Comparison of ENCODE assay signal across 8 cellular contexts in the genomic region with DNA sequence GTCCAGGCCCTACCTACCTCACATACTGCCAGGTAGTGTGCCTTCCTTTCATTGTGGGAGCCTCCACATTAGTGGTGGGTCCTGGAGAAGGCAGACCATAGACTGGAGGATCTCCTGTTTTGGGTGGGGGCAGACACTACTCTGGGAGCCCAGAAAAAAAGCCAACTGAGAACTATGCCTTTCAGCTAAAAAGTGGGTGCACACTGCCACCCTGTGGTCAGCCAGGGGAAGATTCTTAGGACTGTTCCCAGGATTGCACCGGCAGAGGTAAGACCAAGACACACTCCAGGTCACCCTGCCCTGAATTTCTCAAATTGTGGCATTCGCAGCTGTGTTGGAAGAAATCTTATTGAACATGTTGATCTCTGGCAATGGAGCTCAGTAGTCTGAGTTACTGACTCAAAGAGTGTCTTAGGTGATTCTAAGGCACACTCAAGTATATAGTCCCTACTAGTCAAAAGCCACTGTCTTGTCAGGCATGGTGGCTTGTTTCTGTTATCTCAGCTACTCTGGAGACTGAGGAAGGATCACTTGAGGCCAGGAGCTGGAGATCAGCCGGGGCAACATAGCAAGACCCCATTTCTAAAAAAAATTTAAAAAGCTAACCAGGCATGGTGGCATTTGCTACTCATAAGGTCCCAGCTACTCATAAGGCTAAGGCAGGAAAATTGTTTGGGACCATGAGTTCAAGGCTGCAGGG. TPM values are rescaled to one million over a fixed set of nuclear protein-coding genes. Genes with fewer than 3 reads are reported as not detected.
DNase-seq lines count a peak whose midpoint lies in the region; ATAC-seq and TF ChIP-seq lines count a peak whose summit lies in the region.

No MANE protein-coding gene starts in this region.

- intact Hi-C loops in naive thymus-derived CD4-positive, alpha-beta T cell (cut with micrococcal nuclease) = loop anchor here (1.0 to 10.0 kb wide), 10 partner anchors 22 to 971 kb away; a partner anchor contains a TSS

- peak overlapping the region in 3 of 9 donors; percentile 22 to 29 (median 23) for H3K27ac Mint-ChIP-seq in naive thymus-derived CD4-positive, alpha-beta T cell
- H3K27ac Mint-ChIP-seq in stimulated activated naive CD8-positive, alpha-beta T cell treated with anti-CD3 and anti-CD28 coated beads, Interleukin-15, Interleukin-2, amounts not matched to agents 100 ng/mL and 50 ng/mL, for 24 hours = no peak overlapping the region

- peak; percentile 32 for ATAC-seq in HG03196 (IDR thresholded peaks at IDR 0.05; ENCODE audit: unreplicated experiment)
- peak; percentile 44 for ATAC-seq in naive thymus-derived CD4-positive, alpha-beta T cell
- no peak for ATAC-seq in GM21576 (IDR thresholded peaks at IDR 0.05; ENCODE audit: unreplicated experiment)

- peaks cover 33 to 59% (median 43%) of the 10 kb centered on the region in 7 donors for H3K4me1 Mint-ChIP-seq in naive thymus-derived CD4-positive, alpha-beta T cell
- H3K4me1 Mint-ChIP-seq in stimulated activated naive CD8-positive, alpha-beta T cell treated with anti-CD3 and anti-CD28 coated beads, Interleukin-15, Interleukin-2, amounts not matched to agents 100 ng/mL and 50 ng/mL, for 24 hours (ENCODE audit: low read depth) = peaks cover 43% of the 10 kb centered on the region

- no peaks in the 10 kb centered on the region for H3K9me3 ChIP-seq in naive thymus-derived CD4-positive, alpha-beta T cell (ENCODE audit: control insufficient read depth in 2 of 3, low read length in 3 of 3)

- H3K27me3 ChIP-seq in naive thymus-derived CD4-positive, alpha-beta T cell (ENCODE audit: control insufficient read depth in 2 of 2, insufficient read depth in 2 of 2, low read length in 2 of 2) = peaks cover 0 to 5% of the 10 kb centered on the region in 2 donors

- H3K4me3 ChIP-seq in epithelial cell of proximal tubule (ENCODE audit: low read depth, low read length) = no peak overlapping the region
- H3K4me3 ChIP-seq in naive thymus-derived CD4-positive, alpha-beta T cell (ENCODE audit: low read length) = no peak overlapping the region

- peaks cover 0 to 2% (median 0%) of the 10 kb centered on the region in 11 donors for H3K9me3 Mint-ChIP-seq in naive thymus-derived CD4-positive, alpha-beta T cell
- no peaks in the 10 kb centered on the region for H3K9me3 Mint-ChIP-seq in stimulated activated naive CD8-positive, alpha-beta T cell treated with anti-CD3 and anti-CD28 coated beads, Interleukin-15, Interleukin-2, amounts not matched to agents 100 ng/mL and 50 ng/mL, for 24 hours

- peaks cover 0 to 8% (median 3%) of the 10 kb centered on the region in 5 donors for H3K36me3 Mint-ChIP-seq in naive thymus-derived CD4-positive, alpha-beta T cell
- peaks cover 22% of the 10 kb centered on the region for H3K36me3 Mint-ChIP-seq in stimulated activated naive CD8-positive, alpha-beta T cell treated with anti-CD3 and anti-CD28 coated beads, Interleukin-15, Interleukin-2, amounts not matched to agents 100 ng/mL and 50 ng/mL, for 24 hours (ENCODE audit: low read depth)

- no peak overlapping the region for H3K27ac ChIP-seq in naive thymus-derived CD4-positive, alpha-beta T cell (ENCODE audit: low read depth, low read length)

- POLR2A ChIA-PET in naive thymus-derived CD4-positive, alpha-beta T cell (lab: Charles Lee) = interaction anchor here (0.9 to 7.0 kb wide), 10 partner anchors 9 to 229 kb away, joined by 3 to 99 read pairs (median 6); a partner anchor contains a TSS

- peak; percentile 87 for TF ChIP-seq CTCF in epithelial cell of proximal tubule (conservative IDR thresholded peaks at IDR 0.05; ENCODE audit: low read depth, low read length)

- peaks cover 25 to 27% of the 10 kb centered on the region in 2 donors for H3K4me1 ChIP-seq in naive thymus-derived CD4-positive, alpha-beta T cell (ENCODE audit: control insufficient read depth in 2 of 2, insufficient read depth in 2 of 2, low read length in 2 of 2)

- H3K36me3 ChIP-seq in naive thymus-derived CD4-positive, alpha-beta T cell (ENCODE audit: control insufficient read depth in 2 of 3, insufficient read depth in 3 of 3, low read length in 3 of 3) = peaks cover 0 to 13% (median 0%) of the 10 kb centered on the region in 3 experiments

- H3K27me3 Mint-ChIP-seq in naive thymus-derived CD4-positive, alpha-beta T cell = peaks cover 5 to 23% (median 18%) of the 10 kb centered on the region in 5 donors
- H3K27me3 Mint-ChIP-seq in stimulated activated naive CD8-positive, alpha-beta T cell treated with anti-CD3 and anti-CD28 coated beads, Interleukin-15, Interleukin-2, amounts not matched to agents 100 ng/mL and 50 ng/mL, for 24 hours = peaks cover 19% of the 10 kb centered on the region

- peak overlapping the region in 3 of 10 donors; percentile 2 to 58 (median 17) for H3K4me3 Mint-ChIP-seq in naive thymus-derived CD4-positive, alpha-beta T cell
- peak overlapping the region; percentile 24 for H3K4me3 Mint-ChIP-seq in stimulated activated naive CD8-positive, alpha-beta T cell treated with anti-CD3 and anti-CD28 coated beads, Interleukin-15, Interleukin-2, amounts not matched to agents 100 ng/mL and 50 ng/mL, for 24 hours

- peak; percentile 66 for DNase-seq in DMS79 treated with DMSO at 0.1 percent for 48 hours (lab: John Stamatoyannopoulos, UW)
- DNase-seq in NOMO-1 treated with DMSO at 0.1 percent for 48 hours (lab: John Stamatoyannopoulos, UW; ENCODE audit: unreplicated experiment) = peak; percentile 75
- peak; percentile 76 for DNase-seq in activated CD8-positive, alpha-beta memory T cell treated with anti-CD3 and anti-CD28 coated beads, Interleukin-2, amount 50 U/mL, for 4 hours
- no peak for DNase-seq in epithelial cell of proximal tubule (ENCODE audit: low read depth)
- DNase-seq in naive thymus-derived CD4-positive, alpha-beta T cell = peak; percentile 58 to 79 (median 72)

- CTCF ChIA-PET in naive thymus-derived CD4-positive, alpha-beta T cell (lab: Charles Lee) = interaction anchor here (0.7 to 8.0 kb wide), 24 partner anchors 8 to 1058 kb away, joined by 3 to 98 read pairs (median 4); a partner anchor contains a TSS

RNA-seq across cellular contexts. Expression of a gene that starts 3.6 kb away (rescaled TPM):
- total RNA-seq in epithelial cell of proximal tubule = 97.9 and 178 TPM in 2 replicates
- 10 to 100 TPM; 20.7 to 63.8 (median 46.0) TPM for total RNA-seq in naive thymus-derived CD4-positive, alpha-beta T cell
- 100 to 1,000 TPM in 1 of 2 donors, 10 to 100 TPM in 1; 93.5 to 102 TPM for polyA plus RNA-seq in naive thymus-derived CD4-positive, alpha-beta T cell

RNA-seq across cellular contexts. Expression of a gene that starts 5.1 kb away (rescaled TPM):
- total RNA-seq in epithelial cell of proximal tubule = not detected in 2 replicates
- under 1 TPM in 2 of 5 experiments, not detected in 3; 0.27 to 0.36 TPM for total RNA-seq in naive thymus-derived CD4-positive, alpha-beta T cell
- not detected for polyA plus RNA-seq in naive thymus-derived CD4-positive, alpha-beta T cell

RNA-seq across cellular contexts. Expression of a gene that starts 12.5 kb away (rescaled TPM):
- 20.3 and 24.5 TPM in 2 replicates for total RNA-seq in epithelial cell of proximal tubule
- total RNA-seq in naive thymus-derived CD4-positive, alpha-beta T cell = 100 to 1,000 TPM; 126 to 217 (median 162) TPM
- polyA plus RNA-seq in naive thymus-derived CD4-positive, alpha-beta T cell = 10 to 100 TPM; 57.6 to 59.1 TPM

RNA-seq across cellular contexts. Expression of a gene that starts 13.7 kb away (rescaled TPM):
- 90.6 and 150 TPM in 2 replicates for total RNA-seq in epithelial cell of proximal tubule
- total RNA-seq in naive thymus-derived CD4-positive, alpha-beta T cell = 100 to 1,000 TPM in 1 of 5 experiments, 10 to 100 TPM in 4; 55.6 to 110 (median 73.0) TPM
- polyA plus RNA-seq in naive thymus-derived CD4-positive, alpha-beta T cell = 100 to 1,000 TPM; 125 to 129 TPM

RNA-seq across cellular contexts. Expression of a gene that starts 18.0 kb away (rescaled TPM):
- 1.8 and 4.7 TPM in 2 replicates for total RNA-seq in epithelial cell of proximal tubule
- total RNA-seq in naive thymus-derived CD4-positive, alpha-beta T cell = 100 to 1,000 TPM in 4 of 5 experiments, 10 to 100 TPM in 1; 81.7 to 185 (median 144) TPM
- polyA plus RNA-seq in naive thymus-derived CD4-positive, alpha-beta T cell = 1 to 10 TPM; 8.5 to 8.6 TPM
